In genomic region chr7:50449881-50450690, GRCh38 we compare ENCODE assay signal across 8 cellular contexts. TPM values are rescaled to one million over a fixed set of nuclear protein-coding genes. Genes with fewer than 3 reads are reported as not detected.
A peak's percentile ranks its signal among the peaks of the same experiment; 100 is the strongest.
DNase-seq lines count a peak whose midpoint lies in the region; ATAC-seq and TF ChIP-seq lines count a peak whose summit lies in the region.

TSS of gene FIGNL1 (minus strand) at chr7:50450350. CDS start at chr7:50447287, 3,063 bp downstream.

- peaks cover 20% of the 10 kb centered on the region for H3K36me3 Mint-ChIP-seq in activated naive CD8-positive, alpha-beta T cell treated with anti-CD3 and anti-CD28 coated beads, Interleukin-2, amount 10 ng/mL, durations not matched to agents 7 days and 5 days

- H3K4me3 ChIP-seq in GM12864 (ENCODE audit: low read depth, low read length) (peak within 1 kb of the TSS; percentile 95), SU-DHL-6 (ENCODE audit: insufficient read depth, low read length, poor library complexity, severe bottlenecking) (peak within 1 kb of the TSS; percentile 72), transverse colon (peak within 1 kb of the TSS; percentile 49 to 87 (median 72))

- no peaks in the 10 kb centered on the region for H3K9me3 Mint-ChIP-seq in activated naive CD8-positive, alpha-beta T cell treated with anti-CD3 and anti-CD28 coated beads, Interleukin-2, amount 10 ng/mL, durations not matched to agents 7 days and 5 days

- no peaks in the 10 kb centered on the region for H3K27me3 ChIP-seq in SU-DHL-6 (ENCODE audit: low read length)
- H3K27me3 ChIP-seq in transverse colon, result no peaks in the 10 kb centered on the region

- H3K36me3 ChIP-seq in SU-DHL-6 (ENCODE audit: low read length) (peaks cover 30% of the 10 kb centered on the region; the same call in 1 of the 2 replicates), transverse colon (no peaks in the 10 kb centered on the region)

- peak within 1 kb of the TSS; percentile 97 for H2AFZ ChIP-seq in SU-DHL-6 (ENCODE audit: low read depth, low read length, severe bottlenecking)

- peaks cover 15% of the 10 kb centered on the region; the same call in 1 of the 2 replicates for H4K20me1 ChIP-seq in SU-DHL-6 (ENCODE audit: low read depth, low read length)

- 0 to 4% methylated on average over 2 to 66 of the region's 71 CpGs for WGBS in transverse colon (ENCODE audit: low coverage in 1 of 2), 2 donors

- H3K9ac ChIP-seq in SU-DHL-6 (ENCODE audit: low read length), result peak within 1 kb of the TSS; percentile 83

- peaks cover 0 to 16% (median 13%) of the 10 kb centered on the region in 4 donors for H3K4me1 ChIP-seq in transverse colon

- peak within 1 kb of the TSS; percentile 66 for H3K27ac ChIP-seq in SU-DHL-6 (ENCODE audit: low read depth, low read length)
- peak within 1 kb of the TSS; percentile 59 to 85 (median 76) for H3K27ac ChIP-seq in transverse colon

- peak; percentile 68 for DNase-seq in GM12864 (ENCODE audit: low read depth)
- peak; percentile 75 for DNase-seq in NCI-H1048 (lab: John Stamatoyannopoulos, UW)
- peak; percentile 88 for DNase-seq in activated naive CD8-positive, alpha-beta T cell treated with anti-CD3 and anti-CD28 coated beads, Interleukin-2, amount 10 ng/mL, durations not matched to agents 7 days and 5 days
- DNase-seq in Right ventricle myocardium superior, result peak; percentile 91
- peak; percentile 45 for DNase-seq in pons (ENCODE audit: low spot score)
- peak; percentile 79 for DNase-seq in transverse colon

- intact Hi-C loops in Right ventricle myocardium superior (cut with DNase I), result no loop called here
- intact Hi-C loops in transverse colon (cut with DNase I; ENCODE audit: low total_unique reads), result loop anchor here (2.0 kb wide), 1 partner anchor 61 kb away; no protein-coding TSS in a partner anchor

- TF ChIP-seq CTCF in GM12864 (IDR thresholded peaks at IDR 0.05; ENCODE audit: low read depth, low read length, missing control alignments), result no peak
- TF ChIP-seq CTCF in SU-DHL-6 (IDR thresholded peaks at IDR 0.05; ENCODE audit: insufficient read depth, low read length, poor library complexity, severe bottlenecking), result no peak
- no peak for TF ChIP-seq CTCF in transverse colon (IDR thresholded peaks at IDR 0.05)

- POLR2A ChIA-PET in activated naive CD8-positive, alpha-beta T cell treated with anti-CD3 and anti-CD28 coated beads, Interleukin-2, amount 10 ng/mL, durations not matched to agents 7 days and 5 days (lab: Charles Lee), result interaction anchor here (0.6 to 2.0 kb wide), 4 partner anchors 24 to 301 kb away, joined by 3 to 8 read pairs (median 4); no protein-coding TSS in a partner anchor

- peaks cover 51% of the 10 kb centered on the region for H3K79me2 ChIP-seq in SU-DHL-6 (ENCODE audit: insufficient read depth, low read length)

- H3K4me2 ChIP-seq in SU-DHL-6 (ENCODE audit: low read depth, low read length, poor library complexity, severe bottlenecking), result peak within 1 kb of the TSS; percentile 75

- TF ChIP-seq POLR2A in transverse colon (IDR thresholded peaks at IDR 0.05), result peak; percentile 46

- peak; percentile 83 for ATAC-seq in HG02588 (IDR thresholded peaks at IDR 0.05; ENCODE audit: unreplicated experiment)
- peak; percentile 97 for ATAC-seq in activated naive CD8-positive, alpha-beta T cell treated with anti-CD3 and anti-CD28 coated beads, Interleukin-2, amount 10 ng/mL, durations not matched to agents 7 days and 5 days (ENCODE audit: low read depth)
- ATAC-seq in Right ventricle myocardium superior (ENCODE audit: poor library complexity), result peak; percentile 100

- no peak for TF ChIP-seq EP300 in transverse colon (IDR thresholded peaks at IDR 0.05; ENCODE audit: low read depth)

- peaks cover 41% of the 10 kb centered on the region for H3K4me1 Mint-ChIP-seq in activated naive CD8-positive, alpha-beta T cell treated with anti-CD3 and anti-CD28 coated beads, Interleukin-2, amount 10 ng/mL, durations not matched to agents 7 days and 5 days

- peak within 1 kb of the TSS; percentile 92 for H3K4me3 Mint-ChIP-seq in activated naive CD8-positive, alpha-beta T cell treated with anti-CD3 and anti-CD28 coated beads, Interleukin-2, amount 10 ng/mL, durations not matched to agents 7 days and 5 days

- H3K27me3 Mint-ChIP-seq in activated naive CD8-positive, alpha-beta T cell treated with anti-CD3 and anti-CD28 coated beads, Interleukin-2, amount 10 ng/mL, durations not matched to agents 7 days and 5 days, result no peaks in the 10 kb centered on the region

- in situ Hi-C loops in transverse colon (cut with MboI; ENCODE audit: low pct_ligation_motif_present in 1 of 4, low pct_unique_long_range_greater_than_20kb in 1 of 4, low sequenced_read_pairs in 3 of 4), result loop anchor here (25.0 kb wide), 6 partner anchors 162 to 712 kb away; no protein-coding TSS in a partner anchor

- peak within 1 kb of the TSS; percentile 94 for H3K27ac Mint-ChIP-seq in activated naive CD8-positive, alpha-beta T cell treated with anti-CD3 and anti-CD28 coated beads, Interleukin-2, amount 10 ng/mL, durations not matched to agents 7 days and 5 days

- peaks cover 19% of the 10 kb centered on the region; the same call in 1 of the 2 replicates for H3F3A ChIP-seq in SU-DHL-6 (ENCODE audit: insufficient read depth)

- H3K9me2 ChIP-seq in SU-DHL-6 (replicated peaks; ENCODE audit: insufficient read depth, low read length), result no peaks in the 10 kb centered on the region

- H3K9me3 ChIP-seq in SU-DHL-6 (ENCODE audit: insufficient read depth, low read length) (no peaks in the 10 kb centered on the region), transverse colon (no peaks in the 10 kb centered on the region)

RNA-seq across cellular contexts. Expression of gene FIGNL1, which starts in this region (rescaled TPM):
- total RNA-seq in activated naive CD8-positive, alpha-beta T cell treated with anti-CD3 and anti-CD28 coated beads, Interleukin-2, amount 10 ng/mL, durations not matched to agents 7 days and 5 days, result 10 to 100 TPM; 28.4 to 30.9 TPM
- total RNA-seq in Right ventricle myocardium superior (3.4 TPM), transverse colon (1 to 10 TPM in 3 of 4 donors, under 1 TPM in 1; 0.80 to 6.2 (median 3.6) TPM)

Comparison
In these comparisons a context has a peak if more than half of its experiments do, and no peak if none do; other contexts are left out.
1. Peak in every context shown above with its lines: DNase-seq, ATAC-seq, H3K4me3 ChIP-seq and H3K27ac ChIP-seq.